Comparison of ENCODE assay signal across 33 cellular contexts in the genomic region with DNA sequence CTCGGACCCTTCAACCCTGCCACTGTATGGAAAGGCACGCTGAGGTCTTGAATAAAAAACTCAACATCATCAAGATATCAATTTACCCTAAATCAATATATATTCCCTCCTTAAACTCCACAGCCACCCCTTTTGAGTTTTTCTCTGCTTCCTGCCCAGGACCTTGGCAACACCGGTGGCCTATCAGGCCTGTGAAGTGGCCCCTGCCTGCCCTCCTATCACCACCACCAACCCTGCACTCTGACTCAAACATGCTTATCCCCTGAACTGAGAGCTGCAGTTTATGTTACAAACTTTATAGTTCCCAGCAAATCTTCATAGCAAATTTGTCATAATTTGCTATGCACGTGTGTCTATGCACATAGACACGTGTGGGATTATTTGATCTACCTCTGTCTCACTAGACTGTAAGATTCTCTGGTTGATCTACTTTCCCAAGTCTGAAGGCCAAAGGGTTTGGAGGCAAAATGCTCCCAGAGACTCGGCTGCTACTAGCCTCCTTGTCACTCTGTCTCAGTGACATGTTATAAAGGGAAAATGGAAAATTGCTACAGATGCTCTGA.
"Had no signal": no experiment of that assay in that cellular context is flagged by ENCODE, and none has a peak within 500 bp of the region (broad histone marks: within the 10 kb centered on the region; RNA-seq: fewer than 3 reads in every experiment).

No MANE protein-coding gene starts in this region.

- H3K27ac ChIP-seq: adrenal gland, body of pancreas, breast epithelium, Peyer's patch, WERI-Rb-1 had no signal

- H3K27me3 ChIP-seq: adrenal gland, body of pancreas, breast epithelium, MG63, Peyer's patch had no signal

- ATAC-seq: activated CD8-positive, alpha-beta T cell treated with anti-CD3 and anti-CD28 coated beads for 36 hours; activated naive CD4-positive, alpha-beta T cell treated with anti-CD3 and anti-CD28 coated beads, Interleukin-2, amount 50 U/mL, for 72 hours; body of pancreas; PC-3 had no signal

- H3K4me1 ChIP-seq: breast epithelium had no signal

- H3K4me3 ChIP-seq: adrenal gland, body of pancreas, breast epithelium, MG63, Peyer's patch had no signal

- DNase-seq: activated CD4-positive, alpha-beta T cell treated with anti-CD3 and anti-CD28 coated beads for 1 hour; activated CD4-positive, alpha-beta T cell treated with anti-CD3 and anti-CD28 coated beads for 48 hours; activated CD4-positive, alpha-beta T cell treated with anti-CD3 and anti-CD28 coated beads, Interleukin-2, amount 50 U/mL, for 4 hours; activated CD4-positive, CD25-positive, alpha-beta regulatory T cell; activated CD8-positive, alpha-beta T cell treated with anti-CD3 and anti-CD28 coated beads for 36 hours; activated gamma-delta T cell treated with Interleukin-2 at 50 U/mL for 16 hours; activated naive CD4-positive, alpha-beta T cell treated with anti-CD3 and anti-CD28 coated beads for 36 hours; activated T-cell treated with anti-CD3 and anti-CD28 coated beads, Interleukin-2, amount 50 U/mL, for 24 hours; adrenal gland; body of pancreas; Kasumi-1; KG1; MG63; NCI-H1048; NCI-H1105 treated with DMSO at 0.1 percent for 48 hours; NCI-H1436; NCI-H1694; NCI-H1930; NCI-H2081 treated with DMSO at 0.1 percent for 48 hours; NCI-H345; NCI-H526; NCI-H748 treated with DMSO at 0.1 percent for 48 hours; NK-92 treated with Interleukin-12 subunit alpha and Interleukin-12 subunit beta, amount 100 ng/mL, for 24 hours; PC-3; Peyer's patch; RPMI8226; SW 1271; T-helper 1 cell; T1000; WERI-Rb-1 had no signal

- FAIRE-seq: astrocyte had no signal

- H3K9me3 ChIP-seq: adrenal gland, body of pancreas, breast epithelium, MG63, Peyer's patch had no signal

- H3K36me3 ChIP-seq: adrenal gland, breast epithelium, MG63, Peyer's patch, WERI-Rb-1 had no signal
